ENCODE assay signal across 13 cellular contexts in genomic region chr10:35079763-35080162, GRCh38. TPM values are rescaled to one million over a fixed set of nuclear protein-coding genes. Genes with fewer than 3 reads are reported as not detected.
DNase-seq lines count a peak whose midpoint lies in the region; ATAC-seq and TF ChIP-seq lines count a peak whose summit lies in the region.
"Had no signal": no experiment of that assay in that cellular context is flagged by ENCODE, and none has a peak within 500 bp of the region (broad histone marks: within the 10 kb centered on the region; RNA-seq: fewer than 3 reads in every experiment).

No MANE protein-coding gene starts in this region.

- ATAC-seq in GM21515 (IDR thresholded peaks at IDR 0.05; ENCODE audit: unreplicated experiment) (no peak), Right ventricle myocardium superior (ENCODE audit: poor library complexity) (no peak), body of pancreas (no peak)

- no peak overlapping the region for H3K27ac ChIP-seq in body of pancreas

- intact Hi-C loops in Right ventricle myocardium superior (cut with DNase I) (no loop called here), body of pancreas (cut with DNase I) (no loop called here)

- peaks cover 6% of the 10 kb centered on the region for H3K4me1 ChIP-seq in body of pancreas

- no peak for TF ChIP-seq POLR2A in body of pancreas (IDR thresholded peaks at IDR 0.05)

- no peaks in the 10 kb centered on the region for H3K9me3 ChIP-seq in body of pancreas

- no peaks in the 10 kb centered on the region for H3K27me3 ChIP-seq in body of pancreas

- peak; percentile 86 for DNase-seq in EL
- peak; percentile 25 for DNase-seq in SK-MEL-5 (ENCODE audit: low read depth, low spot score)
- DNase-seq in fibroblast of pulmonary artery (ENCODE audit: low read depth) = peak; percentile 77
- peak; percentile 57 for DNase-seq in pons (ENCODE audit: low spot score)
- no peak for DNase-seq in hippocampal formation (lab: John Stamatoyannopoulos, UW)
- DNase-seq in Right ventricle myocardium superior = no peak
- DNase-seq in body of pancreas = no peak
- DNase-seq: activated CD4-positive, alpha-beta T cell treated with anti-CD3 and anti-CD28 coated beads, Interleukin-2, amount 50 U/mL, for 48 hours; activated naive CD4-positive, alpha-beta T cell; DMS 273 treated with DMSO at 0.1 percent for 48 hours; nephron progenitor cell; stimulated activated naive CD4-positive, alpha-beta T cell had no signal

- in situ Hi-C loops in SK-MEL-5 (cut with HindIII; ENCODE audit: low pct_unique_long_range_greater_than_20kb, low sequenced_read_pairs) = no loop called here

- TF ChIP-seq CTCF in fibroblast of pulmonary artery (IDR thresholded peaks at IDR 0.05; ENCODE audit: low read length, missing control alignments) (no peak), body of pancreas (IDR thresholded peaks at IDR 0.05) (no peak)

- H3K36me3 ChIP-seq in body of pancreas (replicated peaks in 1 of 2; ENCODE audit: insufficient read depth in 1 of 2, low read depth in 2 of 2) = no peaks in the 10 kb centered on the region

- 81 to 100% methylated on average over 3 of the region's 3 CpGs for WGBS in body of pancreas, 2 donors

- H3K4me3 ChIP-seq in fibroblast of pulmonary artery (replicated peaks; ENCODE audit: low read depth, low read length) (no peak overlapping the region), body of pancreas (no peak overlapping the region)

RNA-seq across cellular contexts. Expression of gene CUL2, which starts 10.4 kb away (rescaled TPM):
- total RNA-seq in SK-MEL-5 (2014; rRNA removed; shearing (Covaris generic)) = 20.1 and 21.3 TPM in 2 replicates
- polyA plus RNA-seq in SK-MEL-5 (2015; cell fraction: cytosol; rRNA removed) = 14.4 and 20.4 TPM in 2 replicates
- polyA plus RNA-seq in SK-MEL-5 (2015; cell fraction: nucleus; rRNA removed) = 12.4 and 13.0 TPM in 2 replicates
- total RNA-seq in Right ventricle myocardium superior (35.7 TPM), body of pancreas (1 to 10 TPM; 7.3 to 8.0 TPM)

RNA-seq across cellular contexts. Expression of gene CREM, which starts 46.9 kb away (rescaled TPM):
- total RNA-seq in SK-MEL-5 (2014; rRNA removed; shearing (Covaris generic)) = 312 and 344 TPM in 2 replicates
- polyA plus RNA-seq in SK-MEL-5 (2015; cell fraction: cytosol; rRNA removed) = 141 and 149 TPM in 2 replicates
- polyA plus RNA-seq in SK-MEL-5 (2015; cell fraction: nucleus; rRNA removed) = 48.0 and 54.0 TPM in 2 replicates
- 55.2 TPM for total RNA-seq in Right ventricle myocardium superior
- total RNA-seq in body of pancreas = 10 to 100 TPM; 10.5 to 26.7 TPM

Comparison
In these comparisons a context has a peak if more than half of its experiments do, and no peak if none do; other contexts are left out.
1. DNase-seq: peak in EL (single experiment), SK-MEL-5 (single experiment), fibroblast of pulmonary artery (single experiment) and pons (single experiment); none in hippocampal formation (0 of 2), Right ventricle myocardium superior (single experiment) and body of pancreas (0 of 4).